1 cellular context compared by ENCODE assay signal in the genomic region with DNA sequence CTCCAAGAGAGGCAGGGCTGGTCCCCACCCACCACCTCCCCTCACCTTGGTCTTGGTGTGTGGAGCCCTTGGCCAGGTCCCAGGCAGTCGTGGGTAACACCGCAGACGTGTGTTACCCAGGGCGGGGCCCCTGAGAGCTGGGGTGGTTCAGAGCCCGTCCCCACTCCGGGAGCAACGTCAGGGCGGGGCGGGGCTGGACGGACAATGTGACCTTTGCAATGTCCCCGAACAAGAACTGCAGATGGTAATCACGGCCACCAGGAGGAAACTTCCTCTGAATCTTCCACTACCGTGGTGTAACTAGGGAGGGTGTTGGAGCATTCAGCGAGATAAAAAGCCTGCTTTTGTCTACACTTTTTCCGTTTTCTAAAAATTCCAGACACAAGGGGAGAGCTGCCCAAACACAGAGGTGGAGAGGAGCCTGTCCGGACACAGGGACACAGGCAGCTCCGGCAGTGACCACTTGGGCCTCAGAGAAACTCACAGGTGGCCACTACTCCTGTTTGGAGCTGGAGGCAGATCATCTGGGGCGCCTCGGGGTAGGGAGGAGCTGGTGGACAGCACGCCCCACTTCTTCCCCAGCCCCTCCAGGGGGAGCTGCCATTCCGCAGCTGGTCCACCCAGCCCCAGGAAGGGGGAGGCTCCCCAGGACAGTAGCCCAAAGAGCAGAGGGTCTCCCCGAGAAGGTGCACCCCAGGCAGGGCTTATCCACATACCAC.
TF ChIP-seq lines count a peak whose summit lies in the region.

No MANE protein-coding gene starts in this region.

TF ChIP-seq in HepG2, 621 proteins besides CTCF, POLR2A, EP300 and RAD21 (continued from another document and continues in another):
- TF ChIP-seq, protein P1, sequence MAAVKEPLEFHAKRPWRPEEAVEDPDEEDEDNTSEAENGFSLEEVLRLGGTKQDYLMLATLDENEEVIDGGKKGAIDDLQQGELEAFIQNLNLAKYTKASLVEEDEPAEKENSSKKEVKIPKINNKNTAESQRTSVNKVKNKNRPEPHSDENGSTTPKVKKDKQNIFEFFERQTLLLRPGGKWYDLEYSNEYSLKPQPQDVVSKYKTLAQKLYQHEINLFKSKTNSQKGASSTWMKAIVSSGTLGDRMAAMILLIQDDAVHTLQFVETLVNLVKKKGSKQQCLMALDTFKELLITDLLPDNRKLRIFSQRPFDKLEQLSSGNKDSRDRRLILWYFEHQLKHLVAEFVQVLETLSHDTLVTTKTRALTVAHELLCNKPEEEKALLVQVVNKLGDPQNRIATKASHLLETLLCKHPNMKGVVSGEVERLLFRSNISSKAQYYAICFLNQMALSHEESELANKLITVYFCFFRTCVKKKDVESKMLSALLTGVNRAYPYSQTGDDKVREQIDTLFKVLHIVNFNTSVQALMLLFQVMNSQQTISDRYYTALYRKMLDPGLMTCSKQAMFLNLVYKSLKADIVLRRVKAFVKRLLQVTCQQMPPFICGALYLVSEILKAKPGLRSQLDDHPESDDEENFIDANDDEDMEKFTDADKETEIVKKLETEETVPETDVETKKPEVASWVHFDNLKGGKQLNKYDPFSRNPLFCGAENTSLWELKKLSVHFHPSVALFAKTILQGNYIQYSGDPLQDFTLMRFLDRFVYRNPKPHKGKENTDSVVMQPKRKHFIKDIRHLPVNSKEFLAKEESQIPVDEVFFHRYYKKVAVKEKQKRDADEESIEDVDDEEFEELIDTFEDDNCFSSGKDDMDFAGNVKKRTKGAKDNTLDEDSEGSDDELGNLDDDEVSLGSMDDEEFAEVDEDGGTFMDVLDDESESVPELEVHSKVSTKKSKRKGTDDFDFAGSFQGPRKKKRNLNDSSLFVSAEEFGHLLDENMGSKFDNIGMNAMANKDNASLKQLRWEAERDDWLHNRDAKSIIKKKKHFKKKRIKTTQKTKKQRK (IDR thresholded peaks at IDR 0.05; ENCODE audit: low read length): no peak
- TF ChIP-seq ARHGAP35 (CRISPR knock-in tag; IDR thresholded peaks at IDR 0.05; ENCODE audit: borderline replicate concordance) (no peak), HDAC2 (CRISPR knock-in tag; IDR thresholded peaks at IDR 0.05) (peak; percentile 70; the same call in 1 of the 2 replicates), RNF2 (conservative IDR thresholded peaks at IDR 0.05; ENCODE audit: low read depth) (no peak), RBM39 (IDR thresholded peaks at IDR 0.05; ENCODE audit: low read depth, low read length, poor library complexity, severe bottlenecking) (no peak), ZNF501 (CRISPR knock-in tag; IDR thresholded peaks at IDR 0.05) (peak; percentile 39; the same call in 1 of the 2 replicates), ZEB1 (IDR thresholded peaks at IDR 0.05; ENCODE audit: insufficient replicate concordance, low read depth) (no peak), TBL1XR1 (IDR thresholded peaks at IDR 0.05; ENCODE audit: borderline replicate concordance, low read length, partially characterized antibody) (peak; percentile 19), MTF1 (CRISPR knock-in tag; IDR thresholded peaks at IDR 0.05) (no peak), KDM5B (CRISPR knock-in tag; IDR thresholded peaks at IDR 0.05; ENCODE audit: borderline replicate concordance) (no peak), ZNF782 (CRISPR knock-in tag; IDR thresholded peaks at IDR 0.05; ENCODE audit: borderline replicate concordance) (no peak), ARNT (IDR thresholded peaks at IDR 0.05) (no peak), ZNF850 (CRISPR knock-in tag; conservative IDR thresholded peaks at IDR 0.05) (no peak), ZKSCAN1 (IDR thresholded peaks at IDR 0.05; ENCODE audit: low read length) (no peak), ZNF382 (CRISPR knock-in tag; IDR thresholded peaks at IDR 0.05; ENCODE audit: borderline replicate concordance) (no peak), KDM2A (CRISPR knock-in tag; IDR thresholded peaks at IDR 0.05; ENCODE audit: borderline replicate concordance, low read depth) (peak; percentile 81), ZNF878 (CRISPR knock-in tag; IDR thresholded peaks at IDR 0.05) (no peak), ZSCAN29 (CRISPR knock-in tag; conservative IDR thresholded peaks at IDR 0.05) (0 out of 2 replicates have a peak, but pooled peaks have one; percentile 44), ZNF510 (CRISPR knock-in tag; IDR thresholded peaks at IDR 0.05; ENCODE audit: low read depth) (0 out of 2 replicates have a peak, but pooled peaks have one; percentile 58), RFX1 (IDR thresholded peaks at IDR 0.05) (no peak), U2AF1 (optimal IDR thresholded peaks at IDR 0.05; ENCODE audit: low read depth, low read length) (no peak), PPARG (CRISPR knock-in tag; conservative IDR thresholded peaks at IDR 0.05) (0 out of 2 replicates have a peak, but pooled peaks have one; percentile 25), ERF (CRISPR knock-in tag; IDR thresholded peaks at IDR 0.05) (peak; percentile 83; the same call in 1 of the 2 replicates), NPAS2 (CRISPR knock-in tag; IDR thresholded peaks at IDR 0.05; ENCODE audit: borderline replicate concordance) (no peak), JUNB (CRISPR knock-in tag; IDR thresholded peaks at IDR 0.05; ENCODE audit: borderline replicate concordance) (no peak), ATM (IDR thresholded peaks at IDR 0.05; ENCODE audit: borderline replicate concordance) (no peak), ZFP62 (CRISPR knock-in tag; IDR thresholded peaks at IDR 0.05) (no peak), MTF2 (CRISPR knock-in tag; IDR thresholded peaks at IDR 0.05; ENCODE audit: borderline replicate concordance) (peak; percentile 42; the same call in 1 of the 2 replicates), IRX3 (CRISPR knock-in tag; IDR thresholded peaks at IDR 0.05; ENCODE audit: borderline replicate concordance, low read depth) (no peak), RBAK (CRISPR knock-in tag; IDR thresholded peaks at IDR 0.05) (no peak), THAP11 (CRISPR knock-in tag; IDR thresholded peaks at IDR 0.05) (0 out of 2 replicates have a peak, but pooled peaks have one; percentile 54), ELF4 (CRISPR knock-in tag; IDR thresholded peaks at IDR 0.05; ENCODE audit: borderline replicate concordance) (no peak)
- TF ChIP-seq, protein P2, sequence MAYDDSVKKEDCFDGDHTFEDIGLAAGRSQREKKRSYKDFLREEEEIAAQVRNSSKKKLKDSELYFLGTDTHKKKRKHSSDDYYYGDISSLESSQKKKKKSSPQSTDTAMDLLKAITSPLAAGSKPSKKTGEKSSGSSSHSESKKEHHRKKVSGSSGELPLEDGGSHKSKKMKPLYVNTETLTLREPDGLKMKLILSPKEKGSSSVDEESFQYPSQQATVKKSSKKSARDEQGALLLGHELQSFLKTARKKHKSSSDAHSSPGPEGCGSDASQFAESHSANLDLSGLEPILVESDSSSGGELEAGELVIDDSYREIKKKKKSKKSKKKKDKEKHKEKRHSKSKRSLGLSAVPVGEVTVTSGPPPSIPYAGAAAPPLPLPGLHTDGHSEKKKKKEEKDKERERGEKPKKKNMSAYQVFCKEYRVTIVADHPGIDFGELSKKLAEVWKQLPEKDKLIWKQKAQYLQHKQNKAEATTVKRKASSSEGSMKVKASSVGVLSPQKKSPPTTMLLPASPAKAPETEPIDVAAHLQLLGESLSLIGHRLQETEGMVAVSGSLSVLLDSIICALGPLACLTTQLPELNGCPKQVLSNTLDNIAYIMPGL (CRISPR knock-in tag; IDR thresholded peaks at IDR 0.05; ENCODE audit: borderline replicate concordance in 1 of 2, low read depth in 1 of 2): peak; percentile 71 to 85
- TF ChIP-seq, protein P3, sequence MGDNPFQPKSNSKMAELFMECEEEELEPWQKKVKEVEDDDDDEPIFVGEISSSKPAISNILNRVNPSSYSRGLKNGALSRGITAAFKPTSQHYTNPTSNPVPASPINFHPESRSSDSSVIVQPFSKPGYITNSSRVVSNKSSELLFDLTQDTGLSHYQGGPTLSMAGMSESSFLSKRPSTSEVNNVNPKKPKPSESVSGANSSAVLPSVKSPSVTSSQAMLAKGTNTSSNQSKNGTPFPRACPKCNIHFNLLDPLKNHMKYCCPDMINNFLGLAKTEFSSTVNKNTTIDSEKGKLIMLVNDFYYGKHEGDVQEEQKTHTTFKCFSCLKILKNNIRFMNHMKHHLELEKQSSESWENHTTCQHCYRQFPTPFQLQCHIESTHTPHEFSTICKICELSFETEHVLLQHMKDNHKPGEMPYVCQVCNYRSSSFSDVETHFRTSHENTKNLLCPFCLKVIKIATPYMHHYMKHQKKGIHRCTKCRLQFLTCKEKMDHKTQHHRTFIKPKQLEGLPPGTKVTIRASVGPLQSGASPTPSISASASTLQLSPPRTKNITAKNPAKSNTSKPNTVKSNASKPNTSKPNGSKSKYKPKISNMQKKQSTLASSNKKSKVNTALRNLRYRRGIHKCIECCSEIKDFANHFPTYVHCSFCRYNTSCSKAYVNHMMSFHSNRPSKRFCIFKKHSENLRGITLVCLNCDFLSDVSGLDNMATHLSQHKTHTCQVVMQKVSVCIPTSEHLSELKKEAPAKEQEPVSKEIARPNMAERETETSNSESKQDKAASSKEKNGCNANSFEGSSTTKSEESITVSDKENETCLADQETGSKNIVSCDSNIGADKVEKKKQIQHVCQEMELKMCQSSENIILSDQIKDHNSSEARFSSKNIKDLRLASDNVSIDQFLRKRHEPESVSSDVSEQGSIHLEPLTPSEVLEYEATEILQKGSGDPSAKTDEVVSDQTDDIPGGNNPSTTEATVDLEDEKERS (CRISPR knock-in tag; IDR thresholded peaks at IDR 0.05): no peak
- TF ChIP-seq, protein P4, sequence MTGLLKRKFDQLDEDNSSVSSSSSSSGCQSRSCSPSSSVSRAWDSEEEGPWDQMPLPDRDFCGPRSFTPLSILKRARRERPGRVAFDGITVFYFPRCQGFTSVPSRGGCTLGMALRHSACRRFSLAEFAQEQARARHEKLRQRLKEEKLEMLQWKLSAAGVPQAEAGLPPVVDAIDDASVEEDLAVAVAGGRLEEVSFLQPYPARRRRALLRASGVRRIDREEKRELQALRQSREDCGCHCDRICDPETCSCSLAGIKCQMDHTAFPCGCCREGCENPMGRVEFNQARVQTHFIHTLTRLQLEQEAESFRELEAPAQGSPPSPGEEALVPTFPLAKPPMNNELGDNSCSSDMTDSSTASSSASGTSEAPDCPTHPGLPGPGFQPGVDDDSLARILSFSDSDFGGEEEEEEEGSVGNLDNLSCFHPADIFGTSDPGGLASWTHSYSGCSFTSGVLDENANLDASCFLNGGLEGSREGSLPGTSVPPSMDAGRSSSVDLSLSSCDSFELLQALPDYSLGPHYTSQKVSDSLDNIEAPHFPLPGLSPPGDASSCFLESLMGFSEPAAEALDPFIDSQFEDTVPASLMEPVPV (CRISPR knock-in tag; IDR thresholded peaks at IDR 0.05): no peak
- TF ChIP-seq, protein P5, sequence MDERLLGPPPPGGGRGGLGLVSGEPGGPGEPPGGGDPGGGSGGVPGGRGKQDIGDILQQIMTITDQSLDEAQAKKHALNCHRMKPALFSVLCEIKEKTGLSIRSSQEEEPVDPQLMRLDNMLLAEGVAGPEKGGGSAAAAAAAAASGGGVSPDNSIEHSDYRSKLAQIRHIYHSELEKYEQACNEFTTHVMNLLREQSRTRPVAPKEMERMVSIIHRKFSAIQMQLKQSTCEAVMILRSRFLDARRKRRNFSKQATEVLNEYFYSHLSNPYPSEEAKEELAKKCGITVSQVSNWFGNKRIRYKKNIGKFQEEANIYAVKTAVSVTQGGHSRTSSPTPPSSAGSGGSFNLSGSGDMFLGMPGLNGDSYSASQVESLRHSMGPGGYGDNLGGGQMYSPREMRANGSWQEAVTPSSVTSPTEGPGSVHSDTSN (CRISPR knock-in tag; IDR thresholded peaks at IDR 0.05): no peak
- TF ChIP-seq, protein P6, sequence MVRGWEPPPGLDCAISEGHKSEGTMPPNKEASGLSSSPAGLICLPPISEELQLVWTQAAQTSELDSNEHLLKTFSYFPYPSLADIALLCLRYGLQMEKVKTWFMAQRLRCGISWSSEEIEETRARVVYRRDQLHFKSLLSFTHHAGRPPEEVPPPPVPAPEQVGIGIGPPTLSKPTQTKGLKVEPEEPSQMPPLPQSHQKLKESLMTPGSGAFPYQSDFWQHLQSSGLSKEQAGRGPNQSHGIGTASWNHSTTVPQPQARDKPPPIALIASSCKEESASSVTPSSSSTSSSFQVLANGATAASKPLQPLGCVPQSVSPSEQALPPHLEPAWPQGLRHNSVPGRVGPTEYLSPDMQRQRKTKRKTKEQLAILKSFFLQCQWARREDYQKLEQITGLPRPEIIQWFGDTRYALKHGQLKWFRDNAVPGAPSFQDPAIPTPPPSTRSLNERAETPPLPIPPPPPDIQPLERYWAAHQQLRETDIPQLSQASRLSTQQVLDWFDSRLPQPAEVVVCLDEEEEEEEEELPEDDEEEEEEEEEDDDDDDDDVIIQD (CRISPR knock-in tag; IDR thresholded peaks at IDR 0.05; ENCODE audit: low read depth): peak; percentile 63; the same call in 1 of the 2 replicates
- TF ChIP-seq, protein P7, sequence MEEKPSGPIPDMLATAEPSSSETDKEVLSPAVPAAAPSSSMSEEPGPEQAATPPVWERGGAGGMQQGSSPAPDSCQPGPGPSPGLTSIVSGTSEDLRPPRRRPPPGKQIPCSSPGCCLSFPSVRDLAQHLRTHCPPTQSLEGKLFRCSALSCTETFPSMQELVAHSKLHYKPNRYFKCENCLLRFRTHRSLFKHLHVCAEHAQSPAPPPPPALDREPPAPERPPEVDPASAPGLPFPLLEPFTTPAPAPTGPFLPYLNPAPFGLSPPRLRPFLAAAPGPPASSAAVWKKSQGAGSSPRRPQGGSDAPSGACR (CRISPR knock-in tag; IDR thresholded peaks at IDR 0.05): no peak
- TF ChIP-seq, protein P8, sequence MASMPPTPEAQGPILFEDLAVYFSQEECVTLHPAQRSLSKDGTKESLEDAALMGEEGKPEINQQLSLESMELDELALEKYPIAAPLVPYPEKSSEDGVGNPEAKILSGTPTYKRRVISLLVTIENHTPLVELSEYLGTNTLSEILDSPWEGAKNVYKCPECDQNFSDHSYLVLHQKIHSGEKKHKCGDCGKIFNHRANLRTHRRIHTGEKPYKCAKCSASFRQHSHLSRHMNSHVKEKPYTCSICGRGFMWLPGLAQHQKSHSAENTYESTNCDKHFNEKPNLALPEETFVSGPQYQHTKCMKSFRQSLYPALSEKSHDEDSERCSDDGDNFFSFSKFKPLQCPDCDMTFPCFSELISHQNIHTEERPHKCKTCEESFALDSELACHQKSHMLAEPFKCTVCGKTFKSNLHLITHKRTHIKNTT (CRISPR knock-in tag; IDR thresholded peaks at IDR 0.05): no peak
- TF ChIP-seq, protein P9, sequence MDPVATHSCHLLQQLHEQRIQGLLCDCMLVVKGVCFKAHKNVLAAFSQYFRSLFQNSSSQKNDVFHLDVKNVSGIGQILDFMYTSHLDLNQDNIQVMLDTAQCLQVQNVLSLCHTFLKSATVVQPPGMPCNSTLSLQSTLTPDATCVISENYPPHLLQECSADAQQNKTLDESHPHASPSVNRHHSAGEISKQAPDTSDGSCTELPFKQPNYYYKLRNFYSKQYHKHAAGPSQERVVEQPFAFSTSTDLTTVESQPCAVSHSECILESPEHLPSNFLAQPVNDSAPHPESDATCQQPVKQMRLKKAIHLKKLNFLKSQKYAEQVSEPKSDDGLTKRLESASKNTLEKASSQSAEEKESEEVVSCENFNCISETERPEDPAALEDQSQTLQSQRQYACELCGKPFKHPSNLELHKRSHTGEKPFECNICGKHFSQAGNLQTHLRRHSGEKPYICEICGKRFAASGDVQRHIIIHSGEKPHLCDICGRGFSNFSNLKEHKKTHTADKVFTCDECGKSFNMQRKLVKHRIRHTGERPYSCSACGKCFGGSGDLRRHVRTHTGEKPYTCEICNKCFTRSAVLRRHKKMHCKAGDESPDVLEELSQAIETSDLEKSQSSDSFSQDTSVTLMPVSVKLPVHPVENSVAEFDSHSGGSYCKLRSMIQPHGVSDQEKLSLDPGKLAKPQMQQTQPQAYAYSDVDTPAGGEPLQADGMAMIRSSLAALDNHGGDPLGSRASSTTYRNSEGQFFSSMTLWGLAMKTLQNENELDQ (CRISPR knock-in tag; IDR thresholded peaks at IDR 0.05; ENCODE audit: borderline replicate concordance): no peak
- TF ChIP-seq, protein P10, sequence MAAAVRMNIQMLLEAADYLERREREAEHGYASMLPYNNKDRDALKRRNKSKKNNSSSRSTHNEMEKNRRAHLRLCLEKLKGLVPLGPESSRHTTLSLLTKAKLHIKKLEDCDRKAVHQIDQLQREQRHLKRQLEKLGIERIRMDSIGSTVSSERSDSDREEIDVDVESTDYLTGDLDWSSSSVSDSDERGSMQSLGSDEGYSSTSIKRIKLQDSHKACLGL (CRISPR knock-in tag; IDR thresholded peaks at IDR 0.05): no peak
